16 cellular contexts compared by ENCODE assay signal in the genomic region with DNA sequence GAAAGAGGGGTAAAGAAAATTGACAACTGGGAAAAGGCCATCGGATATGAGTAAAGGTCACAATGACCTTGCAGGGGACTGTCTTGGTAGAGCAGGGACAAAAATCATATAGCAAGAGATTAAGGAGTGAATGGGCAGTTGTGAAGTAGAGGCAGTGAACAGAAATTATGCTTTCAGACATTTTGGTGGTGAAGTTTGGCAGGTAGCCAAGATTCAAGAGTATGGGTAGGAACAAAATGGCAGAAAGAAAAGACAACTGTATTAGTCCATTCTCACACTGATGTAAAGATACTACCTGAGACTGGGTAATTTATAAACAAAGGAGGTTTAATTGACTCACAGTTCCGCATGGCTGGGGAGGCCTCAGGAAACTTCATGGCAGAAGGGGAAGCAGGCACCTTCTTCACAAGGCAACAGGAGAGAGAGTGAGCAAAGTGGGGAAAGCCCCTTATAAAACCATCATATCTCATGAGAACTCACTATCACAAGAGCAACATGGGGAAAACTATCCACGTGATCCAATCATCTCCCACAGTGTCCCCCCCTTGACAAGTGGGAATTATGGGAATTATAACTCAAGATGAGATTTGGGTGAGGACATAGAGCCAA.
"Had no signal": no experiment of that assay in that cellular context is flagged by ENCODE, and none has a peak within 500 bp of the region (broad histone marks: within the 10 kb centered on the region; RNA-seq: fewer than 3 reads in every experiment).

No MANE protein-coding gene starts in this region.

- DNase-seq: activated CD4-positive, alpha-beta T cell treated with anti-CD3 and anti-CD28 coated beads, Interleukin-2, amount 10 ng/mL, durations not matched to agents 7 days and 5 days; activated CD4-positive, CD25-positive, alpha-beta regulatory T cell; activated T-cell treated with anti-CD3 and anti-CD28 coated beads for 4 hours; caudate nucleus; effector CD4-positive, alpha-beta T cell; heart left ventricle; mammary epithelial cell; naive thymus-derived CD8-positive, alpha-beta T cell; posterior cingulate gyrus had no signal

- H3K4me1 Mint-ChIP-seq: activated CD4-positive, alpha-beta T cell treated with anti-CD3 and anti-CD28 coated beads, Interleukin-2, amount 10 ng/mL, durations not matched to agents 7 days and 5 days; activated naive CD4-positive, alpha-beta T cell treated with anti-CD3 and anti-CD28 coated beads, Interleukin-2, amount 50 U/mL, for 24 hours; naive thymus-derived CD8-positive, alpha-beta T cell; stimulated activated memory B cell treated with anti-CD40 and anti-IgM and Interleukin-4, amounts not matched to agents 10 μg/mL and 1 μg/mL and 100 μg/mL, for 72 hours had no signal

- H3K36me3 Mint-ChIP-seq: activated naive CD4-positive, alpha-beta T cell treated with anti-CD3 and anti-CD28 coated beads, Interleukin-2, amount 50 U/mL, for 24 hours; naive thymus-derived CD8-positive, alpha-beta T cell; stimulated activated memory B cell treated with anti-CD40 and anti-IgM and Interleukin-4, amounts not matched to agents 10 μg/mL and 1 μg/mL and 100 μg/mL, for 72 hours had no signal

- H3K27me3 ChIP-seq: heart left ventricle, neutrophil had no signal

- H3K4me3 Mint-ChIP-seq: activated CD4-positive, alpha-beta T cell treated with anti-CD3 and anti-CD28 coated beads, Interleukin-2, amount 10 ng/mL, durations not matched to agents 7 days and 5 days; activated naive CD4-positive, alpha-beta T cell treated with anti-CD3 and anti-CD28 coated beads, Interleukin-2, amount 50 U/mL, for 24 hours; naive thymus-derived CD8-positive, alpha-beta T cell; stimulated activated memory B cell treated with anti-CD40 and anti-IgM and Interleukin-4, amounts not matched to agents 10 μg/mL and 1 μg/mL and 100 μg/mL, for 72 hours; type B pancreatic cell had no signal

- H3K9me3 ChIP-seq: heart left ventricle, neutrophil had no signal

- H3K27me3 Mint-ChIP-seq: type B pancreatic cell had no signal

- H3K9me3 Mint-ChIP-seq: activated CD4-positive, alpha-beta T cell treated with anti-CD3 and anti-CD28 coated beads, Interleukin-2, amount 10 ng/mL, durations not matched to agents 7 days and 5 days; activated naive CD4-positive, alpha-beta T cell treated with anti-CD3 and anti-CD28 coated beads, Interleukin-2, amount 50 U/mL, for 24 hours; naive thymus-derived CD8-positive, alpha-beta T cell; stimulated activated memory B cell treated with anti-CD40 and anti-IgM and Interleukin-4, amounts not matched to agents 10 μg/mL and 1 μg/mL and 100 μg/mL, for 72 hours; type B pancreatic cell had no signal

- ATAC-seq: heart left ventricle; left lobe of liver; naive thymus-derived CD8-positive, alpha-beta T cell; right cardiac atrium; stimulated activated memory B cell treated with anti-CD40 and anti-IgM and Interleukin-4, amounts not matched to agents 10 μg/mL and 1 μg/mL and 100 μg/mL, for 72 hours had no signal

- H3K36me3 ChIP-seq: neutrophil had no signal

- H3K27ac ChIP-seq: coronary artery, heart left ventricle, neutrophil had no signal

- H3K4me3 ChIP-seq: coronary artery, heart left ventricle had no signal

- H3K27ac Mint-ChIP-seq: activated CD4-positive, alpha-beta T cell treated with anti-CD3 and anti-CD28 coated beads, Interleukin-2, amount 10 ng/mL, durations not matched to agents 7 days and 5 days; activated naive CD4-positive, alpha-beta T cell treated with anti-CD3 and anti-CD28 coated beads, Interleukin-2, amount 50 U/mL, for 24 hours; naive thymus-derived CD8-positive, alpha-beta T cell; stimulated activated memory B cell treated with anti-CD40 and anti-IgM and Interleukin-4, amounts not matched to agents 10 μg/mL and 1 μg/mL and 100 μg/mL, for 72 hours; type B pancreatic cell had no signal
